ENCODE assay signal across 1 cellular context in the genomic region with DNA sequence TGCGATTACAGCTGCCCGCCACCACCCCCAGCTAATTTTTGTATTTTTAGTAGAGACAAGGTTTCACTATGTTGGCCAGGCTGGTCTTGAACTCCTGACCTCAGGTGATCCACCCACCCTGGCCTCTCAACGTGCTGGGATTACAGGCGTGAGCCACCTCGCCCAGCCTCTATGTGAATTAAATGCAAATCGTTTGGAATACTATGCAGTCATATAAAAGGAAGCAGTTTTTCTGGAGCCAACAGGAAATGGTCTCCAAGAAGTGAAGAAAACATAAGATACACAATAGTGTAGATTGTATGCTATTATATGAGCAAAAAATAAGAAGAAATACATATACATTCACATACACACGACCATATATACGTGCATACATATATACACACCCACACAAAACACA.
TF ChIP-seq lines count a peak whose summit lies in the region.

No MANE protein-coding gene starts in this region.

TF ChIP-seq in HEK293, 187 proteins besides CTCF, POLR2A, EP300 and RAD21:
- peak; percentile 72; the same call in 1 of the 2 replicates for TF ChIP-seq ZNF146 (tag by site-specific recombination; IDR thresholded peaks at IDR 0.05)
